ENCODE assay signal across 1 cellular context in genomic region chr9:97385626-97386264, GRCh38.
TF ChIP-seq lines count a peak whose summit lies in the region.

No MANE protein-coding gene starts in this region.

TF ChIP-seq in H1, 55 proteins besides CTCF, POLR2A, EP300 and RAD21 (continued from another document):
- TF ChIP-seq GTF2F1 (IDR thresholded peaks at IDR 0.05; ENCODE audit: borderline replicate concordance, low read depth, low read length): no peak
- no peak for TF ChIP-seq EGR1 (IDR thresholded peaks at IDR 0.05; ENCODE audit: borderline replicate concordance, low read depth, low read length)
- TF ChIP-seq CTBP2 (IDR thresholded peaks at IDR 0.05; ENCODE audit: borderline replicate concordance, insufficient read depth, insufficient read length, low read length): no peak
- no peak for TF ChIP-seq RNF2 (IDR thresholded peaks at IDR 0.05; ENCODE audit: borderline replicate concordance, low read depth, low read length, missing control alignments, poor library complexity, severe bottlenecking)
- TF ChIP-seq RXRA (IDR thresholded peaks at IDR 0.05; ENCODE audit: insufficient read depth, low read depth, low read length): no peak
- TF ChIP-seq SIRT6 (IDR thresholded peaks at IDR 0.05; ENCODE audit: low read length): no peak
- no peak for TF ChIP-seq CHD7 (IDR thresholded peaks at IDR 0.05; ENCODE audit: insufficient replicate concordance, low read length)
- no peak for TF ChIP-seq SIN3A (conservative IDR thresholded peaks at IDR 0.05 in 1 of 2, IDR thresholded peaks at IDR 0.05 in 1 of 2; ENCODE audit: low read depth in 1 of 2, low read length in 2 of 2)
- no peak for TF ChIP-seq ZNF274 (IDR thresholded peaks at IDR 0.05; ENCODE audit: borderline replicate concordance, extremely low read depth, low read length)
- TF ChIP-seq POLR2AphosphoS5 (IDR thresholded peaks at IDR 0.05; ENCODE audit: low read depth, low read length): no peak
- TF ChIP-seq JUN (IDR thresholded peaks at IDR 0.05; ENCODE audit: low read depth, low read length): no peak
- TF ChIP-seq NRF1 (IDR thresholded peaks at IDR 0.05; ENCODE audit: low read depth, low read length): no peak
- TF ChIP-seq KDM5A (IDR thresholded peaks at IDR 0.05; ENCODE audit: low read length): no peak
- no peak for TF ChIP-seq KDM1A (IDR thresholded peaks at IDR 0.05; ENCODE audit: borderline replicate concordance, low read length)
- no peak for TF ChIP-seq CBX5 (IDR thresholded peaks at IDR 0.05; ENCODE audit: low read depth, low read length)
- TF ChIP-seq TEAD4 (IDR thresholded peaks at IDR 0.05; ENCODE audit: low read depth, low read length): no peak
- TF ChIP-seq BCL11A (IDR thresholded peaks at IDR 0.05; ENCODE audit: low read depth in 2 of 2, low read length in 2 of 2): no peak
